Comparison of ENCODE assay signal across 8 cellular contexts in genomic region chrX:129823115-129823514, GRCh38. TPM values are rescaled to one million over a fixed set of nuclear protein-coding genes. Genes with fewer than 3 reads are reported as not detected.
DNase-seq lines count a peak whose midpoint lies in the region; ATAC-seq, FAIRE-seq and TF ChIP-seq lines count a peak whose summit lies in the region.

No MANE protein-coding gene starts in this region.

- peak; percentile 55 for TF ChIP-seq CTCF in fibroblast of villous mesenchyme (IDR thresholded peaks at IDR 0.05; ENCODE audit: insufficient read depth, low read depth, low read length)

- no peak for FAIRE-seq in H54 (lab: Jason Lieb, UNC)

- no peak for TF ChIP-seq POLR2A in H54 (IDR thresholded peaks at IDR 0.05; ENCODE audit: low read depth, low read length)

- H3K4me3 ChIP-seq in fibroblast of villous mesenchyme (ENCODE audit: low read depth, low read length) = no peak overlapping the region

- DNase-seq in D341Med (ENCODE audit: low spot score) (peak; percentile 51), NCI-H526 treated with DMSO at 0.1 percent for 48 hours (lab: John Stamatoyannopoulos, UW) (peak; percentile 15), activated T-cell treated with anti-CD3 and anti-CD28 coated beads for 1 hour (ENCODE audit: low read depth) (peak; percentile 37), fibroblast of villous mesenchyme (ENCODE audit: low read depth) (peak; percentile 34), GOT3 (lab: John Stamatoyannopoulos, UW) (no peak), H54 (ENCODE audit: insufficient read length, low spot score) (no peak)
- peak; percentile 28 to 48 for DNase-seq in stimulated activated CD4-positive, alpha-beta T cell treated with anti-CD3 and anti-CD28 coated beads, Interleukin-2, amount 100 ng/mL, for 24 hours

- ATAC-seq in GM19468 (IDR thresholded peaks at IDR 0.05; ENCODE audit: extremely low read depth, unreplicated experiment) = peak; percentile 63

RNA-seq across cellular contexts. Expression of gene ZDHHC9, which starts 20.6 kb away (rescaled TPM):
- 15.8 and 22.0 TPM in 2 replicates for total RNA-seq in fibroblast of villous mesenchyme

RNA-seq across cellular contexts. Expression of gene SASH3, which starts 43.4 kb away (rescaled TPM):
- total RNA-seq in fibroblast of villous mesenchyme = not detected in 2 replicates

Comparison
In these comparisons a context has a peak if more than half of its experiments do, and no peak if none do; other contexts are left out.
1. DNase-seq: peak in D341Med (single experiment), NCI-H526 treated with DMSO at 0.1 percent for 48 hours (single experiment), activated T-cell treated with anti-CD3 and anti-CD28 coated beads for 1 hour (single experiment), fibroblast of villous mesenchyme (single experiment) and stimulated activated CD4-positive, alpha-beta T cell treated with anti-CD3 and anti-CD28 coated beads, Interleukin-2, amount 100 ng/mL, for 24 hours (2 of 2); none in GOT3 (single experiment) and H54 (single experiment).